Comparison of ENCODE assay signal across 19 cellular contexts in the genomic region with DNA sequence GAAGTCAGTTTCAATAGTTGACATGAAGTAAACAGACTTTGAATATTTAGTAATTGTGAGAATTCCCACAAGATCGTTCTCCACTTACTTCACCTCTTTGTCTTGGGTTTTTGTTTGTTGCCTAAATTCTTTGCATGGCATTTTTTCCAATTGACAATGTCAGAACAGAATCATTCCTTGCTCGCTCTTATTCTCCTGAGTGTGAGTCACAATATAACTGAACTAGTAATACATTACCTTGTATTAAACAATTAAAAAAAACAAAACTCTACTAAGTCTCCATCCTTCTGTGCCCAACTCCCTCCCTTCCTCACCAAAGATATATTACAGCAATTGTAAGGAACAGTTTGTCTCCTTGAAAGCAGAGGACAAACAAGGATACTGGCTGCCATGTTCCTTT.
DNase-seq lines count a peak whose midpoint lies in the region; FAIRE-seq and TF ChIP-seq lines count a peak whose summit lies in the region.
"Had no signal": no experiment of that assay in that cellular context is flagged by ENCODE, and none has a peak within 500 bp of the region (broad histone marks: within the 10 kb centered on the region; RNA-seq: fewer than 3 reads in every experiment).

No MANE protein-coding gene starts in this region.

- no peaks in the 10 kb centered on the region for H3K36me3 ChIP-seq in endothelial cell of umbilical vein (ENCODE audit: control insufficient read depth in 2 of 2, extremely low read depth in 1 of 2, insufficient read depth in 2 of 2, low read length in 2 of 2)
- H3K36me3 ChIP-seq: BLaER1 had no signal

- BruUV-seq in endothelial cell of umbilical vein (replicated peaks; lab: Mats Ljungman, UMichigan) = no TSS peak

- no peak for FAIRE-seq in endothelial cell of umbilical vein (lab: Jason Lieb, UNC)
- FAIRE-seq: D721Med, GM12878, GM19239, HTR-8/SVneo, K562 had no signal

- H3K9me1 ChIP-seq in endothelial cell of umbilical vein (replicated peaks; ENCODE audit: control insufficient read depth, extremely low read depth, insufficient read depth, low read length) = no peaks in the 10 kb centered on the region

- H3K27me3 ChIP-seq in endothelial cell of umbilical vein (ENCODE audit: control insufficient read depth in 2 of 2, insufficient read depth in 2 of 2, low read length in 2 of 2) = no peaks in the 10 kb centered on the region
- H3K27me3 ChIP-seq: BLaER1 had no signal

- in situ Hi-C loops in Caki2 (cut with HindIII; ENCODE audit: low pct_unique_long_range_greater_than_20kb, low sequenced_read_pairs) = no loop called here

- no peaks in the 10 kb centered on the region for H3K4me1 ChIP-seq in endothelial cell of umbilical vein (ENCODE audit: control insufficient read depth, extremely low read depth, insufficient read depth, low read length)
- H3K4me1 ChIP-seq: BLaER1 had no signal

- H2AFZ ChIP-seq in endothelial cell of umbilical vein (ENCODE audit: low read depth, low read length) = peak overlapping the region; percentile 59
- H2AFZ ChIP-seq: GM23338 had no signal

- H3K4me2 ChIP-seq in endothelial cell of umbilical vein (ENCODE audit: insufficient read depth, low read length) = no peak overlapping the region
- H3K4me2 ChIP-seq: BLaER1, GM23338 had no signal

- H3K9ac ChIP-seq in endothelial cell of umbilical vein (replicated peaks; ENCODE audit: extremely low read depth, insufficient read depth, low read length) = no peak overlapping the region
- H3K9ac ChIP-seq: BLaER1 had no signal

- intact Hi-C loops in endothelial cell of umbilical vein (cut with micrococcal nuclease) = no loop called here

- H3K9me3 ChIP-seq in endothelial cell of umbilical vein (replicated peaks; ENCODE audit: control insufficient read depth, insufficient read depth, low read length) = no peaks in the 10 kb centered on the region
- H3K9me3 ChIP-seq: BLaER1 had no signal

- peak; percentile 65 for DNase-seq in Caki2 (ENCODE audit: low read depth)
- DNase-seq in endothelial cell of umbilical vein (ENCODE audit: low read depth, low spot score) = peak; percentile 29
- peak; percentile 55 for DNase-seq in kidney tubule cell (ENCODE audit: low spot score)
- no peak for DNase-seq in DMS 273 (lab: John Stamatoyannopoulos, UW; ENCODE audit: unreplicated experiment)
- no peak for DNase-seq in D341Med (ENCODE audit: low spot score)
- no peak for DNase-seq in activated CD4-positive, alpha-beta T cell treated with anti-CD3 and anti-CD28 coated beads for 1 hour
- no peak for DNase-seq in DMS79 (lab: John Stamatoyannopoulos, UW)
- DNase-seq: 8988T; CD4-positive, alpha-beta memory T cell; DMS79 treated with DMSO at 0.1 percent for 48 hours; H7; IMR-90 had no signal

- TF ChIP-seq CTCF in endothelial cell of umbilical vein (IDR thresholded peaks at IDR 0.05; ENCODE audit: extremely low read depth in 1 of 2, insufficient read depth in 1 of 2, low read depth in 1 of 2, low read length in 2 of 2) = no peak

- no peak for TF ChIP-seq POLR2A in endothelial cell of umbilical vein (IDR thresholded peaks at IDR 0.05; ENCODE audit: low read depth, low read length)

- CTCF ChIA-PET in endothelial cell of umbilical vein (lab: Charles Lee) = no interaction called here

- no peaks in the 10 kb centered on the region for H3K79me2 ChIP-seq in endothelial cell of umbilical vein (ENCODE audit: control insufficient read depth, insufficient read depth, low read length)

- H4K20me1 ChIP-seq in endothelial cell of umbilical vein (replicated peaks; ENCODE audit: control insufficient read depth, extremely low read depth, insufficient read depth, low read length) = no peaks in the 10 kb centered on the region
- H4K20me1 ChIP-seq: BLaER1 had no signal

- POLR2A ChIA-PET in endothelial cell of umbilical vein (lab: Charles Lee) = no interaction called here

- dilution Hi-C loops in endothelial cell of umbilical vein (cut with MboI; ENCODE audit: extremely low pct_ligation_motif_present, low sequenced_read_pairs) = no loop called here

- H3K4me3 ChIP-seq in endothelial cell of umbilical vein (replicated peaks in 1 of 3; ENCODE audit: insufficient read depth in 1 of 3, low read depth in 1 of 3, low read length in 3 of 3) = no peak overlapping the region
- H3K4me3 ChIP-seq: BLaER1, GM12878, GM23338, K562 had no signal

- H3K27ac ChIP-seq in endothelial cell of umbilical vein (ENCODE audit: insufficient read depth, low read depth, low read length) = no peak overlapping the region
- H3K27ac ChIP-seq: BLaER1 had no signal

TF ChIP-seq in endothelial cell of umbilical vein, 7 proteins besides CTCF, POLR2A, EP300 and RAD21:
- TF ChIP-seq GATA2 (IDR thresholded peaks at IDR 0.05; ENCODE audit: insufficient read depth, insufficient read length, low read depth, low read length) (no peak), FOS (IDR thresholded peaks at IDR 0.05; ENCODE audit: borderline replicate concordance, insufficient read depth, low read length) (no peak), EZH2 (IDR thresholded peaks at IDR 0.05; ENCODE audit: borderline replicate concordance, low read depth, low read length, severe bottlenecking) (no peak), JUN (IDR thresholded peaks at IDR 0.05; ENCODE audit: borderline replicate concordance, insufficient read depth, insufficient read length, low read depth) (no peak), POLR2AphosphoS5 (IDR thresholded peaks at IDR 0.05; ENCODE audit: insufficient read depth, low read depth, low read length) (no peak), MYC (IDR thresholded peaks at IDR 0.05; ENCODE audit: low read depth, low read length) (no peak)
- TF ChIP-seq, protein P1, sequence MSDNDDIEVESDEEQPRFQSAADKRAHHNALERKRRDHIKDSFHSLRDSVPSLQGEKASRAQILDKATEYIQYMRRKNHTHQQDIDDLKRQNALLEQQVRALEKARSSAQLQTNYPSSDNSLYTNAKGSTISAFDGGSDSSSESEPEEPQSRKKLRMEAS (IDR thresholded peaks at IDR 0.05; ENCODE audit: insufficient read depth, insufficient read length) = no peak
TF ChIP-seq in endothelial cell of umbilical vein: peak in this region for 0.

Comparison
In these comparisons a context has a peak if more than half of its experiments do, and no peak if none do; other contexts are left out.
1. DNase-seq: peak in Caki2 (single experiment), endothelial cell of umbilical vein (single experiment) and kidney tubule cell (single experiment); none in DMS 273 (single experiment), D341Med (single experiment), activated CD4-positive, alpha-beta T cell treated with anti-CD3 and anti-CD28 coated beads for 1 hour (single experiment) and DMS79 (single experiment).